1 cellular context compared by ENCODE assay signal in the genomic region with DNA sequence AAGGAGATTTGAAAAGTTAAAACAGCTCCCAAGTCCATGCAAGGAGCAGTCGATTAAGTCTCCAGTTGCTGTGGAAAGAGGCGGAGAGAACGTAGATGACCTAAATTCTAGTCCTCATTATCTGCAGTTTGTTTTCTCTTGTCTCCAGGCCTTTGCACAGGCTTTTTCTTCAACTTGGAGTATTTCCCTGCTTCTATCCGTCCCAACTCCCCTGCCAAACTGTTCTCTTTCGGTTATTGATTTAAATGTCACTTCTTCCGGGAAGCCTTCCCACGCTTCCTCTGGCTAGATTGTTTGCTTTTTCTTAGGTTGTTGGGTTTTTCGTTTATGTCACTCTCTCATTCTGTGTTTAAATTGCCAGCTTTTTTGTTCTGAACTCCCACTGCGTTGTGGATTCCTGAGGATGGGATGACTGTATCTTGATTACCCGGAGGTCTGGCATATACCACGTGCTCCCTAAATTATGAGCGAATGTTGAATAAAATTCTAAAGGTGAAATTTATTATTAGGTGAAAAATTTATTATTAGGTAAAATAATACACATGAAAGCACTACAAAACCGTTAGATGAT.
TF ChIP-seq lines count a peak whose summit lies in the region.

No MANE protein-coding gene starts in this region.

TF ChIP-seq in HepG2, 621 proteins besides CTCF, POLR2A, EP300 and RAD21 (continued from another document):
- TF ChIP-seq, protein P1, sequence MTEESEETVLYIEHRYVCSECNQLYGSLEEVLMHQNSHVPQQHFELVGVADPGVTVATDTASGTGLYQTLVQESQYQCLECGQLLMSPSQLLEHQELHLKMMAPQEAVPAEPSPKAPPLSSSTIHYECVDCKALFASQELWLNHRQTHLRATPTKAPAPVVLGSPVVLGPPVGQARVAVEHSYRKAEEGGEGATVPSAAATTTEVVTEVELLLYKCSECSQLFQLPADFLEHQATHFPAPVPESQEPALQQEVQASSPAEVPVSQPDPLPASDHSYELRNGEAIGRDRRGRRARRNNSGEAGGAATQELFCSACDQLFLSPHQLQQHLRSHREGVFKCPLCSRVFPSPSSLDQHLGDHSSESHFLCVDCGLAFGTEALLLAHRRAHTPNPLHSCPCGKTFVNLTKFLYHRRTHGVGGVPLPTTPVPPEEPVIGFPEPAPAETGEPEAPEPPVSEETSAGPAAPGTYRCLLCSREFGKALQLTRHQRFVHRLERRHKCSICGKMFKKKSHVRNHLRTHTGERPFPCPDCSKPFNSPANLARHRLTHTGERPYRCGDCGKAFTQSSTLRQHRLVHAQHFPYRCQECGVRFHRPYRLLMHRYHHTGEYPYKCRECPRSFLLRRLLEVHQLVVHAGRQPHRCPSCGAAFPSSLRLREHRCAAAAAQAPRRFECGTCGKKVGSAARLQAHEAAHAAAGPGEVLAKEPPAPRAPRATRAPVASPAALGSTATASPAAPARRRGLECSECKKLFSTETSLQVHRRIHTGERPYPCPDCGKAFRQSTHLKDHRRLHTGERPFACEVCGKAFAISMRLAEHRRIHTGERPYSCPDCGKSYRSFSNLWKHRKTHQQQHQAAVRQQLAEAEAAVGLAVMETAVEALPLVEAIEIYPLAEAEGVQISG (CRISPR knock-in tag; IDR thresholded peaks at IDR 0.05): no peak
- no peak for TF ChIP-seq MAFG (CRISPR knock-in tag; IDR thresholded peaks at IDR 0.05)
- no peak for TF ChIP-seq NR2C2 (CRISPR knock-in tag; IDR thresholded peaks at IDR 0.05; ENCODE audit: borderline replicate concordance)
- TF ChIP-seq, protein P2, sequence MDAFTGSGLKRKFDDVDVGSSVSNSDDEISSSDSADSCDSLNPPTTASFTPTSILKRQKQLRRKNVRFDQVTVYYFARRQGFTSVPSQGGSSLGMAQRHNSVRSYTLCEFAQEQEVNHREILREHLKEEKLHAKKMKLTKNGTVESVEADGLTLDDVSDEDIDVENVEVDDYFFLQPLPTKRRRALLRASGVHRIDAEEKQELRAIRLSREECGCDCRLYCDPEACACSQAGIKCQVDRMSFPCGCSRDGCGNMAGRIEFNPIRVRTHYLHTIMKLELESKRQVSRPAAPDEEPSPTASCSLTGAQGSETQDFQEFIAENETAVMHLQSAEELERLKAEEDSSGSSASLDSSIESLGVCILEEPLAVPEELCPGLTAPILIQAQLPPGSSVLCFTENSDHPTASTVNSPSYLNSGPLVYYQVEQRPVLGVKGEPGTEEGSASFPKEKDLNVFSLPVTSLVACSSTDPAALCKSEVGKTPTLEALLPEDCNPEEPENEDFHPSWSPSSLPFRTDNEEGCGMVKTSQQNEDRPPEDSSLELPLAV (CRISPR knock-in tag; conservative IDR thresholded peaks at IDR 0.05; ENCODE audit: low read depth): no peak
- no peak for TF ChIP-seq SOX5 (CRISPR knock-in tag; IDR thresholded peaks at IDR 0.05; ENCODE audit: borderline replicate concordance)
- TF ChIP-seq, protein P3, sequence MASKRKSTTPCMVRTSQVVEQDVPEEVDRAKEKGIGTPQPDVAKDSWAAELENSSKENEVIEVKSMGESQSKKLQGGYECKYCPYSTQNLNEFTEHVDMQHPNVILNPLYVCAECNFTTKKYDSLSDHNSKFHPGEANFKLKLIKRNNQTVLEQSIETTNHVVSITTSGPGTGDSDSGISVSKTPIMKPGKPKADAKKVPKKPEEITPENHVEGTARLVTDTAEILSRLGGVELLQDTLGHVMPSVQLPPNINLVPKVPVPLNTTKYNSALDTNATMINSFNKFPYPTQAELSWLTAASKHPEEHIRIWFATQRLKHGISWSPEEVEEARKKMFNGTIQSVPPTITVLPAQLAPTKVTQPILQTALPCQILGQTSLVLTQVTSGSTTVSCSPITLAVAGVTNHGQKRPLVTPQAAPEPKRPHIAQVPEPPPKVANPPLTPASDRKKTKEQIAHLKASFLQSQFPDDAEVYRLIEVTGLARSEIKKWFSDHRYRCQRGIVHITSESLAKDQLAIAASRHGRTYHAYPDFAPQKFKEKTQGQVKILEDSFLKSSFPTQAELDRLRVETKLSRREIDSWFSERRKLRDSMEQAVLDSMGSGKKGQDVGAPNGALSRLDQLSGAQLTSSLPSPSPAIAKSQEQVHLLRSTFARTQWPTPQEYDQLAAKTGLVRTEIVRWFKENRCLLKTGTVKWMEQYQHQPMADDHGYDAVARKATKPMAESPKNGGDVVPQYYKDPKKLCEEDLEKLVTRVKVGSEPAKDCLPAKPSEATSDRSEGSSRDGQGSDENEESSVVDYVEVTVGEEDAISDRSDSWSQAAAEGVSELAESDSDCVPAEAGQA (IDR thresholded peaks at IDR 0.05; ENCODE audit: low read depth): 0 out of 2 replicates have a peak, but pooled peaks have one; percentile 6
- TF ChIP-seq, protein P3 (CRISPR knock-in tag; IDR thresholded peaks at IDR 0.05; ENCODE audit: borderline replicate concordance): no peak
- TF ChIP-seq GATA4 (IDR thresholded peaks at IDR 0.05; ENCODE audit: borderline replicate concordance, low read depth): no peak
- 0 out of 2 replicates have a peak, but pooled peaks have one; percentile 72 for TF ChIP-seq ZSCAN30 (CRISPR knock-in tag; IDR thresholded peaks at IDR 0.05)
- no peak for TF ChIP-seq ZNF543 (CRISPR knock-in tag; IDR thresholded peaks at IDR 0.05)
- no peak for TF ChIP-seq SPEN (CRISPR knock-in tag; IDR thresholded peaks at IDR 0.05; ENCODE audit: low read depth)
- TF ChIP-seq, protein P4, sequence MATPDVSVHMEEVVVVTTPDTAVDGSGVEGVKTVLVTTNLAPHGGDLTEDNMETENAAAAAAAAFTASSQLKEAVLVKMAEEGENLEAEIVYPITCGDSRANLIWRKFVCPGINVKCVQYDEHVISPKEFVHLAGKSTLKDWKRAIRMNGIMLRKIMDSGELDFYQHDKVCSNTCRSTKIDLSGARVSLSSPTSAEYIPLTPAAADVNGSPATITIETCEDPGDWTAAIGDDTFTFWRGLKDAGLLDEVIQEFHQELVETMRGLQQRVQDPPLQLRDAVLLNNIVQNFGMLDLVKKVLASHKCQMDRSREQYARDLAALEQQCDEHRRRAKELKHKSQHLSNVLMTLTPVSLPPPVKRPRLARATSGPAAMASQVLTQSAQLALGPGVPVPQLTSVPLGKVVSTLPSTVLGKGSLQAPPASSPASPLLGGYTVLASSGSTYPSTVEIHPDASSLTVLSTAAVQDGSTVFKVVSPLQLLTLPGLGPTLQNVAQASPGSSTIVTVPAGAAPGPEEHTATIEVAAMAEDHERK (CRISPR knock-in tag; IDR thresholded peaks at IDR 0.05; ENCODE audit: low read depth): no peak
- no peak for TF ChIP-seq FOXA1 (IDR thresholded peaks at IDR 0.05)
- peak; percentile 33; the same call in 1 of the 2 replicates for TF ChIP-seq FOXA1 (CRISPR knock-in tag; IDR thresholded peaks at IDR 0.05)
- TF ChIP-seq ZNF629 (CRISPR knock-in tag; conservative IDR thresholded peaks at IDR 0.05): no peak
- TF ChIP-seq DMAP1 (CRISPR knock-in tag; IDR thresholded peaks at IDR 0.05): 0 out of 2 replicates have a peak, but pooled peaks have one; percentile 17
- no peak for TF ChIP-seq SP1 (IDR thresholded peaks at IDR 0.05)
- no peak for TF ChIP-seq SP1 (CRISPR knock-in tag; IDR thresholded peaks at IDR 0.05)
- TF ChIP-seq, protein P5, sequence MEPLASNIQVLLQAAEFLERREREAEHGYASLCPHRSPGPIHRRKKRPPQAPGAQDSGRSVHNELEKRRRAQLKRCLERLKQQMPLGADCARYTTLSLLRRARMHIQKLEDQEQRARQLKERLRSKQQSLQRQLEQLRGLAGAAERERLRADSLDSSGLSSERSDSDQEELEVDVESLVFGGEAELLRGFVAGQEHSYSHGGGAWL (CRISPR knock-in tag; IDR thresholded peaks at IDR 0.05): no peak
- TF ChIP-seq TBX2 (CRISPR knock-in tag; IDR thresholded peaks at IDR 0.05; ENCODE audit: borderline replicate concordance): no peak
- TF ChIP-seq, protein P6, sequence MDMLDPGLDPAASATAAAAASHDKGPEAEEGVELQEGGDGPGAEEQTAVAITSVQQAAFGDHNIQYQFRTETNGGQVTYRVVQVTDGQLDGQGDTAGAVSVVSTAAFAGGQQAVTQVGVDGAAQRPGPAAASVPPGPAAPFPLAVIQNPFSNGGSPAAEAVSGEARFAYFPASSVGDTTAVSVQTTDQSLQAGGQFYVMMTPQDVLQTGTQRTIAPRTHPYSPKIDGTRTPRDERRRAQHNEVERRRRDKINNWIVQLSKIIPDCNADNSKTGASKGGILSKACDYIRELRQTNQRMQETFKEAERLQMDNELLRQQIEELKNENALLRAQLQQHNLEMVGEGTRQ (IDR thresholded peaks at IDR 0.05; ENCODE audit: low read depth, low read length): no peak
- TF ChIP-seq, protein P6 (CRISPR knock-in tag; IDR thresholded peaks at IDR 0.05; ENCODE audit: borderline replicate concordance): peak; percentile 81; the same call in 1 of the 2 replicates
- no peak for TF ChIP-seq ZFYVE20 (CRISPR knock-in tag; IDR thresholded peaks at IDR 0.05; ENCODE audit: borderline replicate concordance, low read depth)
- TF ChIP-seq ZFP36 (IDR thresholded peaks at IDR 0.05; ENCODE audit: borderline replicate concordance, low read depth, low read length, partially characterized antibody): peak; percentile 84
- TF ChIP-seq, protein P7, sequence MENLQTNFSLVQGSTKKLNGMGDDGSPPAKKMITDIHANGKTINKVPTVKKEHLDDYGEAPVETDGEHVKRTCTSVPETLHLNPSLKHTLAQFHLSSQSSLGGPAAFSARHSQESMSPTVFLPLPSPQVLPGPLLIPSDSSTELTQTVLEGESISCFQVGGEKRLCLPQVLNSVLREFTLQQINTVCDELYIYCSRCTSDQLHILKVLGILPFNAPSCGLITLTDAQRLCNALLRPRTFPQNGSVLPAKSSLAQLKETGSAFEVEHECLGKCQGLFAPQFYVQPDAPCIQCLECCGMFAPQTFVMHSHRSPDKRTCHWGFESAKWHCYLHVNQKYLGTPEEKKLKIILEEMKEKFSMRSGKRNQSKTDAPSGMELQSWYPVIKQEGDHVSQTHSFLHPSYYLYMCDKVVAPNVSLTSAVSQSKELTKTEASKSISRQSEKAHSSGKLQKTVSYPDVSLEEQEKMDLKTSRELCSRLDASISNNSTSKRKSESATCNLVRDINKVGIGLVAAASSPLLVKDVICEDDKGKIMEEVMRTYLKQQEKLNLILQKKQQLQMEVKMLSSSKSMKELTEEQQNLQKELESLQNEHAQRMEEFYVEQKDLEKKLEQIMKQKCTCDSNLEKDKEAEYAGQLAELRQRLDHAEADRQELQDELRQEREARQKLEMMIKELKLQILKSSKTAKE (CRISPR knock-in tag; IDR thresholded peaks at IDR 0.05; ENCODE audit: borderline replicate concordance): no peak
- TF ChIP-seq TCF7L2 (IDR thresholded peaks at IDR 0.05; ENCODE audit: low read depth, low read length): no peak
- TF ChIP-seq HNRNPH1 (optimal IDR thresholded peaks at IDR 0.05; ENCODE audit: low read depth, low read length): no peak
- TF ChIP-seq NCOR1 (IDR thresholded peaks at IDR 0.05; ENCODE audit: borderline replicate concordance, low read length): no peak
- TF ChIP-seq ZNF737 (CRISPR knock-in tag; IDR thresholded peaks at IDR 0.05; ENCODE audit: borderline replicate concordance): no peak
- 0 out of 2 replicates have a peak, but pooled peaks have one; percentile 21 for TF ChIP-seq ZMYM3 (CRISPR knock-in tag; IDR thresholded peaks at IDR 0.05)
- TF ChIP-seq MLLT10 (CRISPR knock-in tag; IDR thresholded peaks at IDR 0.05): no peak
- no peak for TF ChIP-seq ZFP41 (CRISPR knock-in tag; IDR thresholded peaks at IDR 0.05; ENCODE audit: borderline replicate concordance)
- peak; percentile 63; the same call in 1 of the 2 replicates for TF ChIP-seq KDM5A (IDR thresholded peaks at IDR 0.05; ENCODE audit: borderline replicate concordance, low read length)
- TF ChIP-seq FOXJ3 (CRISPR knock-in tag; IDR thresholded peaks at IDR 0.05; ENCODE audit: borderline replicate concordance): no peak
- no peak for TF ChIP-seq MIXL1 (CRISPR knock-in tag; IDR thresholded peaks at IDR 0.05)
- TF ChIP-seq, protein P8, sequence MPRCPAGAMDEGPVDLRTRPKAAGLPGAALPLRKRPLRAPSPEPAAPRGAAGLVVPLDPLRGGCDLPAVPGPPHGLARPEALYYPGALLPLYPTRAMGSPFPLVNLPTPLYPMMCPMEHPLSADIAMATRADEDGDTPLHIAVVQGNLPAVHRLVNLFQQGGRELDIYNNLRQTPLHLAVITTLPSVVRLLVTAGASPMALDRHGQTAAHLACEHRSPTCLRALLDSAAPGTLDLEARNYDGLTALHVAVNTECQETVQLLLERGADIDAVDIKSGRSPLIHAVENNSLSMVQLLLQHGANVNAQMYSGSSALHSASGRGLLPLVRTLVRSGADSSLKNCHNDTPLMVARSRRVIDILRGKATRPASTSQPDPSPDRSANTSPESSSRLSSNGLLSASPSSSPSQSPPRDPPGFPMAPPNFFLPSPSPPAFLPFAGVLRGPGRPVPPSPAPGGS (CRISPR knock-in tag; IDR thresholded peaks at IDR 0.05): no peak
- 0 out of 2 replicates have a peak, but pooled peaks have one; percentile 2 for TF ChIP-seq ARID2 (CRISPR knock-in tag; IDR thresholded peaks at IDR 0.05; ENCODE audit: borderline replicate concordance)
